1 cellular context compared by ENCODE assay signal in the genomic region with DNA sequence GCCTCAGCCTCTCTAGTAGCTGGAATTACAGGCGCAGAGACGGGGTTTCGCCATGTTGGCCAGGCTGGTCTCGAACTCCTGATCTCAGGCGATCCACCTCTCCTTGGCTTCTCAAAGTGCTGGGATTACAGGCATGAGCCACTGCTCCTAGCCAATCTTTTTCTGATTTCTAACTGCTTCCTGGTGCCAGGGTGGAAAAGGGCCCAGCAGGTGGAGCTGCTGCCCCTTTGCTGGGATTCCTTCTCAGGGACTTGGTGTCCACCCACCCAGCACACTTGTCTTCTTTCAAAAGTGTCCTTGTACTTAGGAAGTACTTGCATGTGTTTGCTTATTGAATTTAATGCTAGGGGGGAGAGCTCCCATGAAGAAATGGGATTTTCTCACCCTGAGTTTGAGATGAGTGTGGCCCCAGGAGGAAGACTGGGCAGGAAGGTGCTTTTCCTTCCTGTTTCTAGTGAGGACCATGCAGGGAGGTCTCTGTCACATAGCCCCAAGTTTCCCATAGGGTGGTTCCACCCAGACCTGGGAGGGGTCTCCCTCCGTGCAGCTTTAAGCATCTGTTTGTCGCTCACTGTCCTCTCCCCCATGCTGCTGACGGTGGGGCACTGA.
TF ChIP-seq lines count a peak whose summit lies in the region.

No MANE protein-coding gene starts in this region.

TF ChIP-seq in H1, 55 proteins besides CTCF, POLR2A, EP300 and RAD21:
- TF ChIP-seq CREB1 (IDR thresholded peaks at IDR 0.05), result 0 out of 2 replicates have a peak, but pooled peaks have one; percentile 14
- TF ChIP-seq, protein P1, sequence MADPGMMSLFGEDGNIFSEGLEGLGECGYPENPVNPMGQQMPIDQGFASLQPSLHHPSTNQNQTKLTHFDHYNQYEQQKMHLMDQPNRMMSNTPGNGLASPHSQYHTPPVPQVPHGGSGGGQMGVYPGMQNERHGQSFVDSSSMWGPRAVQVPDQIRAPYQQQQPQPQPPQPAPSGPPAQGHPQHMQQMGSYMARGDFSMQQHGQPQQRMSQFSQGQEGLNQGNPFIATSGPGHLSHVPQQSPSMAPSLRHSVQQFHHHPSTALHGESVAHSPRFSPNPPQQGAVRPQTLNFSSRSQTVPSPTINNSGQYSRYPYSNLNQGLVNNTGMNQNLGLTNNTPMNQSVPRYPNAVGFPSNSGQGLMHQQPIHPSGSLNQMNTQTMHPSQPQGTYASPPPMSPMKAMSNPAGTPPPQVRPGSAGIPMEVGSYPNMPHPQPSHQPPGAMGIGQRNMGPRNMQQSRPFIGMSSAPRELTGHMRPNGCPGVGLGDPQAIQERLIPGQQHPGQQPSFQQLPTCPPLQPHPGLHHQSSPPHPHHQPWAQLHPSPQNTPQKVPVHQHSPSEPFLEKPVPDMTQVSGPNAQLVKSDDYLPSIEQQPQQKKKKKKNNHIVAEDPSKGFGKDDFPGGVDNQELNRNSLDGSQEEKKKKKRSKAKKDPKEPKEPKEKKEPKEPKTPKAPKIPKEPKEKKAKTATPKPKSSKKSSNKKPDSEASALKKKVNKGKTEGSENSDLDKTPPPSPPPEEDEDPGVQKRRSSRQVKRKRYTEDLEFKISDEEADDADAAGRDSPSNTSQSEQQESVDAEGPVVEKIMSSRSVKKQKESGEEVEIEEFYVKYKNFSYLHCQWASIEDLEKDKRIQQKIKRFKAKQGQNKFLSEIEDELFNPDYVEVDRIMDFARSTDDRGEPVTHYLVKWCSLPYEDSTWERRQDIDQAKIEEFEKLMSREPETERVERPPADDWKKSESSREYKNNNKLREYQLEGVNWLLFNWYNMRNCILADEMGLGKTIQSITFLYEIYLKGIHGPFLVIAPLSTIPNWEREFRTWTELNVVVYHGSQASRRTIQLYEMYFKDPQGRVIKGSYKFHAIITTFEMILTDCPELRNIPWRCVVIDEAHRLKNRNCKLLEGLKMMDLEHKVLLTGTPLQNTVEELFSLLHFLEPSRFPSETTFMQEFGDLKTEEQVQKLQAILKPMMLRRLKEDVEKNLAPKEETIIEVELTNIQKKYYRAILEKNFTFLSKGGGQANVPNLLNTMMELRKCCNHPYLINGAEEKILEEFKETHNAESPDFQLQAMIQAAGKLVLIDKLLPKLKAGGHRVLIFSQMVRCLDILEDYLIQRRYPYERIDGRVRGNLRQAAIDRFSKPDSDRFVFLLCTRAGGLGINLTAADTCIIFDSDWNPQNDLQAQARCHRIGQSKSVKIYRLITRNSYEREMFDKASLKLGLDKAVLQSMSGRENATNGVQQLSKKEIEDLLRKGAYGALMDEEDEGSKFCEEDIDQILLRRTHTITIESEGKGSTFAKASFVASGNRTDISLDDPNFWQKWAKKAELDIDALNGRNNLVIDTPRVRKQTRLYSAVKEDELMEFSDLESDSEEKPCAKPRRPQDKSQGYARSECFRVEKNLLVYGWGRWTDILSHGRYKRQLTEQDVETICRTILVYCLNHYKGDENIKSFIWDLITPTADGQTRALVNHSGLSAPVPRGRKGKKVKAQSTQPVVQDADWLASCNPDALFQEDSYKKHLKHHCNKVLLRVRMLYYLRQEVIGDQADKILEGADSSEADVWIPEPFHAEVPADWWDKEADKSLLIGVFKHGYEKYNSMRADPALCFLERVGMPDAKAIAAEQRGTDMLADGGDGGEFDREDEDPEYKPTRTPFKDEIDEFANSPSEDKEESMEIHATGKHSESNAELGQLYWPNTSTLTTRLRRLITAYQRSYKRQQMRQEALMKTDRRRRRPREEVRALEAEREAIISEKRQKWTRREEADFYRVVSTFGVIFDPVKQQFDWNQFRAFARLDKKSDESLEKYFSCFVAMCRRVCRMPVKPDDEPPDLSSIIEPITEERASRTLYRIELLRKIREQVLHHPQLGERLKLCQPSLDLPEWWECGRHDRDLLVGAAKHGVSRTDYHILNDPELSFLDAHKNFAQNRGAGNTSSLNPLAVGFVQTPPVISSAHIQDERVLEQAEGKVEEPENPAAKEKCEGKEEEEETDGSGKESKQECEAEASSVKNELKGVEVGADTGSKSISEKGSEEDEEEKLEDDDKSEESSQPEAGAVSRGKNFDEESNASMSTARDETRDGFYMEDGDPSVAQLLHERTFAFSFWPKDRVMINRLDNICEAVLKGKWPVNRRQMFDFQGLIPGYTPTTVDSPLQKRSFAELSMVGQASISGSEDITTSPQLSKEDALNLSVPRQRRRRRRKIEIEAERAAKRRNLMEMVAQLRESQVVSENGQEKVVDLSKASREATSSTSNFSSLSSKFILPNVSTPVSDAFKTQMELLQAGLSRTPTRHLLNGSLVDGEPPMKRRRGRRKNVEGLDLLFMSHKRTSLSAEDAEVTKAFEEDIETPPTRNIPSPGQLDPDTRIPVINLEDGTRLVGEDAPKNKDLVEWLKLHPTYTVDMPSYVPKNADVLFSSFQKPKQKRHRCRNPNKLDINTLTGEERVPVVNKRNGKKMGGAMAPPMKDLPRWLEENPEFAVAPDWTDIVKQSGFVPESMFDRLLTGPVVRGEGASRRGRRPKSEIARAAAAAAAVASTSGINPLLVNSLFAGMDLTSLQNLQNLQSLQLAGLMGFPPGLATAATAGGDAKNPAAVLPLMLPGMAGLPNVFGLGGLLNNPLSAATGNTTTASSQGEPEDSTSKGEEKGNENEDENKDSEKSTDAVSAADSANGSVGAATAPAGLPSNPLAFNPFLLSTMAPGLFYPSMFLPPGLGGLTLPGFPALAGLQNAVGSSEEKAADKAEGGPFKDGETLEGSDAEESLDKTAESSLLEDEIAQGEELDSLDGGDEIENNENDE (IDR thresholded peaks at IDR 0.05; ENCODE audit: insufficient replicate concordance, low read length), result no peak
- no peak for TF ChIP-seq FOSL1 (IDR thresholded peaks at IDR 0.05; ENCODE audit: insufficient read depth, low read depth, low read length)
- TF ChIP-seq EZH2 (IDR thresholded peaks at IDR 0.05; ENCODE audit: low read depth, low read length, severe bottlenecking), result no peak
- no peak for TF ChIP-seq CHD2 (IDR thresholded peaks at IDR 0.05; ENCODE audit: low read length)
